7 cellular contexts compared by ENCODE assay signal in genomic region chr12:65209655-65210043, GRCh38. TPM values are rescaled to one million over a fixed set of nuclear protein-coding genes. Genes with fewer than 3 reads are reported as not detected.
DNase-seq lines count a peak whose midpoint lies in the region; ATAC-seq and TF ChIP-seq lines count a peak whose summit lies in the region.

No MANE protein-coding gene starts in this region.

- DNase-seq in NB4 (ENCODE audit: low read depth) (peak; percentile 73), left colon (no peak), GDM1 (lab: John Stamatoyannopoulos, UW) (no peak), NCI-H2171 (lab: John Stamatoyannopoulos, UW) (no peak), putamen (ENCODE audit: low spot score) (no peak)

- TF ChIP-seq POLR2A in NB4 (IDR thresholded peaks at IDR 0.05; ENCODE audit: extremely low read depth, insufficient read length) = no peak

- intact Hi-C loops in left colon (cut with DNase I, micrococcal nuclease) = no loop called here

- no peak for TF ChIP-seq CTCF in NB4 (IDR thresholded peaks at IDR 0.05; ENCODE audit: low read depth, low read length)

- no peak overlapping the region for H3K4me3 ChIP-seq in NB4 (ENCODE audit: low read depth, low read length)

- ATAC-seq in GM18868 (IDR thresholded peaks at IDR 0.05; ENCODE audit: unreplicated experiment) = peak; percentile 77
- ATAC-seq in HG02610 (IDR thresholded peaks at IDR 0.05; ENCODE audit: unreplicated experiment) = peak; percentile 70
- ATAC-seq in left colon = peak; percentile 57

RNA-seq across cellular contexts. Expression of gene LEMD3, which starts 40.3 kb away (rescaled TPM):
- total RNA-seq in left colon = 10 to 100 TPM; 36.4 to 37.2 TPM
